ENCODE assay signal across 8 cellular contexts in genomic region chr18:74806700-74807416, GRCh38.
A peak's percentile ranks its signal among the peaks of the same experiment; 100 is the strongest.
DNase-seq lines count a peak whose midpoint lies in the region; ATAC-seq, FAIRE-seq and TF ChIP-seq lines count a peak whose summit lies in the region.

No MANE protein-coding gene starts in this region.

- peaks cover 6% of the 10 kb centered on the region for H3K4me1 Mint-ChIP-seq in activated T-helper 17 cell treated with anti-CD3 and anti-CD28 coated beads, Interleukin-2, amount 50 U/mL, for 72 hours
- no peaks in the 10 kb centered on the region for H3K4me1 Mint-ChIP-seq in endothelial cell (ENCODE audit: unreplicated experiment)

- H3K27me3 Mint-ChIP-seq in activated T-helper 17 cell treated with anti-CD3 and anti-CD28 coated beads, Interleukin-2, amount 50 U/mL, for 72 hours = no peaks in the 10 kb centered on the region
- H3K27me3 Mint-ChIP-seq in endothelial cell (ENCODE audit: unreplicated experiment) = peaks cover 1% of the 10 kb centered on the region

- no peaks in the 10 kb centered on the region for H3K36me3 ChIP-seq in pancreas

- peak overlapping the region in 1 of 4 donors; percentile 13 for H3K27ac ChIP-seq in pancreas

- peaks cover 16% of the 10 kb centered on the region for H3K36me3 Mint-ChIP-seq in activated T-helper 17 cell treated with anti-CD3 and anti-CD28 coated beads, Interleukin-2, amount 50 U/mL, for 72 hours (ENCODE audit: low read depth)
- no peaks in the 10 kb centered on the region for H3K36me3 Mint-ChIP-seq in endothelial cell (ENCODE audit: low read depth, unreplicated experiment)

- H3K9me3 ChIP-seq in pancreas = no peaks in the 10 kb centered on the region

- WGBS in pancreas, 2 donors = 88 to 92% methylated on average over 7 of the region's 7 CpGs

- peak; percentile 92 for FAIRE-seq in GM12892 (lab: Jason Lieb, UNC)
- FAIRE-seq in pancreas (lab: Jason Lieb, UNC) = no peak

- TF ChIP-seq POLR2A in GM12892 (IDR thresholded peaks at IDR 0.05; ENCODE audit: low read depth, low read length) = no peak

- H3K9me3 Mint-ChIP-seq in activated T-helper 17 cell treated with anti-CD3 and anti-CD28 coated beads, Interleukin-2, amount 50 U/mL, for 72 hours = no peaks in the 10 kb centered on the region
- no peaks in the 10 kb centered on the region for H3K9me3 Mint-ChIP-seq in endothelial cell (ENCODE audit: unreplicated experiment)

- ATAC-seq in GM21423 (IDR thresholded peaks at IDR 0.05; ENCODE audit: unreplicated experiment) (peak; percentile 98), HG03571 (IDR thresholded peaks at IDR 0.05; ENCODE audit: unreplicated experiment) (peak; percentile 98), pancreas (peak in 3 of 4 donors; percentile 61 to 89 (median 85))
- peak; percentile 96 for ATAC-seq in activated T-helper 17 cell treated with anti-CD3 and anti-CD28 coated beads, Interleukin-2, amount 50 U/mL, for 72 hours (replicated peaks)

- peak overlapping the region; percentile 25 for H3K27ac Mint-ChIP-seq in activated T-helper 17 cell treated with anti-CD3 and anti-CD28 coated beads, Interleukin-2, amount 50 U/mL, for 72 hours
- H3K27ac Mint-ChIP-seq in endothelial cell (ENCODE audit: unreplicated experiment) = no peak overlapping the region

- intact Hi-C loops in pancreas (cut with DNase I) = no loop called here

- H3K4me3 ChIP-seq in pancreas = no peak overlapping the region

- TF ChIP-seq CTCF in pancreas (IDR thresholded peaks at IDR 0.05) (no peak), endothelial cell (IDR thresholded peaks at IDR 0.05; ENCODE audit: unreplicated experiment) (no peak)

- no peak overlapping the region for H3K4me3 Mint-ChIP-seq in activated T-helper 17 cell treated with anti-CD3 and anti-CD28 coated beads, Interleukin-2, amount 50 U/mL, for 72 hours
- no peak overlapping the region for H3K4me3 Mint-ChIP-seq in endothelial cell (ENCODE audit: unreplicated experiment)

- DNase-seq in GM12892 (ENCODE audit: insufficient read length) = peak; percentile 19
- no peak for DNase-seq in pancreas
- DNase-seq in endothelial cell (ENCODE audit: low spot score) = no peak
- no peak for DNase-seq in NCI-H82 (lab: John Stamatoyannopoulos, UW)
- no peak for DNase-seq in NCI-H526 treated with DMSO at 0.1 percent for 48 hours (lab: John Stamatoyannopoulos, UW)

- H3K27me3 ChIP-seq in pancreas = no peaks in the 10 kb centered on the region

- peaks cover 0 to 7% (median 4%) of the 10 kb centered on the region in 3 donors for H3K4me1 ChIP-seq in pancreas
